Comparison of ENCODE assay signal across 1 cellular context in the genomic region with DNA sequence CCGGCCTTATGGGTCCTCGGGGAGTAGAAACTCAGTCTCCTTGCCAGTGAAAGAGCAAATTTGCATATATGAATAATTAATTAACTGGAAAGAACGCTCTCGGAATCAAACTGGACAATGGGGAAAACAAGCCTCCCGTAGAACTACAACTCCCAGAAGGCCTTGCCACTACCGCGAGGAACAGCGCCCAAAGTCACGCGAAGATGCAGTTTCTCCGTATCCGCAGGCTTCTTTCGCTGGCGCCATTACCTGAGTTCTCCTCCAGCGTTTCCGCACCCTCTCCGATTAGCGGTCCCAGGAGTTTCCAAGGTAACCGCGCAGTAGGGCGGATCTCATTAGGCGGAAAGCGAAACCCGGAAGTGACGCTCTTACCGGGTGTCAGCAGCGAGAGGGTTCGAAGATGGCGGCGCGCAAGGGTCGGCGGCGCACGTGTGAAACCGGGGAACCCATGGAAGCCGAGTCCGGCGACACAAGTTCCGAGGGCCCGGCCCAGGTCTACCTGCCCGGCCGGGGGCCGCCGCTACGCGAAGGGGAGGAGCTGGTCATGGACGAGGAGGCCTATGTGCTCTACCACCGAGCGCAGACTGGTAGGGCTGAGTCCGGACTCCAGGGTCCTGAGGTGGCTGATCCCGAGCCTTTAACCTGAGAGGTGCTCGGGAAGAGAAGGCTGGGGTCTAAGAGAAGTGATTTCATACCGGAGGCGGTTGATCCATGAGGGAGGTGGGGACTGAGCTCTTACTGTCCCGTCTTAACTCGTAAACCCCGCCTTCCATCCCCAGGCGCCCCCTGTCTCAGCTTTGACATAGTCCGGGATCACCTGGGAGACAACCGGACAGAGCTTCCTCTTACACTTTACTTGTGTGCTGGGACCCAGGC.
TF ChIP-seq lines count a peak whose summit lies in the region.

Gene GRWD1, plus strand, starts transcription at position 378 of the 876 bp plus-strand sequence. Its CDS starts 23 bp downstream, at position 401.

TF ChIP-seq in GM12878, 131 proteins besides CTCF, POLR2A, EP300 and RAD21 (continued from another document):
- no peak for TF ChIP-seq SKIL (IDR thresholded peaks at IDR 0.05; ENCODE audit: low read depth, poor library complexity, severe bottlenecking)
- TF ChIP-seq SP1 (IDR thresholded peaks at IDR 0.05; ENCODE audit: low read depth, low read length), result peak; percentile 10
- no peak for TF ChIP-seq MTA2 (IDR thresholded peaks at IDR 0.05; ENCODE audit: low read depth)
- TF ChIP-seq, protein P1, sequence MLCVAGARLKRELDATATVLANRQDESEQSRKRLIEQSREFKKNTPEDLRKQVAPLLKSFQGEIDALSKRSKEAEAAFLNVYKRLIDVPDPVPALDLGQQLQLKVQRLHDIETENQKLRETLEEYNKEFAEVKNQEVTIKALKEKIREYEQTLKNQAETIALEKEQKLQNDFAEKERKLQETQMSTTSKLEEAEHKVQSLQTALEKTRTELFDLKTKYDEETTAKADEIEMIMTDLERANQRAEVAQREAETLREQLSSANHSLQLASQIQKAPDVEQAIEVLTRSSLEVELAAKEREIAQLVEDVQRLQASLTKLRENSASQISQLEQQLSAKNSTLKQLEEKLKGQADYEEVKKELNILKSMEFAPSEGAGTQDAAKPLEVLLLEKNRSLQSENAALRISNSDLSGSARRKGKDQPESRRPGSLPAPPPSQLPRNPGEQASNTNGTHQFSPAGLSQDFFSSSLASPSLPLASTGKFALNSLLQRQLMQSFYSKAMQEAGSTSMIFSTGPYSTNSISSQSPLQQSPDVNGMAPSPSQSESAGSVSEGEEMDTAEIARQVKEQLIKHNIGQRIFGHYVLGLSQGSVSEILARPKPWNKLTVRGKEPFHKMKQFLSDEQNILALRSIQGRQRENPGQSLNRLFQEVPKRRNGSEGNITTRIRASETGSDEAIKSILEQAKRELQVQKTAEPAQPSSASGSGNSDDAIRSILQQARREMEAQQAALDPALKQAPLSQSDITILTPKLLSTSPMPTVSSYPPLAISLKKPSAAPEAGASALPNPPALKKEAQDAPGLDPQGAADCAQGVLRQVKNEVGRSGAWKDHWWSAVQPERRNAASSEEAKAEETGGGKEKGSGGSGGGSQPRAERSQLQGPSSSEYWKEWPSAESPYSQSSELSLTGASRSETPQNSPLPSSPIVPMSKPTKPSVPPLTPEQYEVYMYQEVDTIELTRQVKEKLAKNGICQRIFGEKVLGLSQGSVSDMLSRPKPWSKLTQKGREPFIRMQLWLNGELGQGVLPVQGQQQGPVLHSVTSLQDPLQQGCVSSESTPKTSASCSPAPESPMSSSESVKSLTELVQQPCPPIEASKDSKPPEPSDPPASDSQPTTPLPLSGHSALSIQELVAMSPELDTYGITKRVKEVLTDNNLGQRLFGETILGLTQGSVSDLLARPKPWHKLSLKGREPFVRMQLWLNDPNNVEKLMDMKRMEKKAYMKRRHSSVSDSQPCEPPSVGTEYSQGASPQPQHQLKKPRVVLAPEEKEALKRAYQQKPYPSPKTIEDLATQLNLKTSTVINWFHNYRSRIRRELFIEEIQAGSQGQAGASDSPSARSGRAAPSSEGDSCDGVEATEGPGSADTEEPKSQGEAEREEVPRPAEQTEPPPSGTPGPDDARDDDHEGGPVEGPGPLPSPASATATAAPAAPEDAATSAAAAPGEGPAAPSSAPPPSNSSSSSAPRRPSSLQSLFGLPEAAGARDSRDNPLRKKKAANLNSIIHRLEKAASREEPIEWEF (IDR thresholded peaks at IDR 0.05; ENCODE audit: insufficient replicate concordance, low read depth, low read length), result no peak
- peak; percentile 95 for TF ChIP-seq IKZF1 (conservative IDR thresholded peaks at IDR 0.05)
- TF ChIP-seq KAT2A (conservative IDR thresholded peaks at IDR 0.05; ENCODE audit: control insufficient read depth, low read depth, low read length), result no peak
- no peak for TF ChIP-seq ZBTB4 (CRISPR knock-in tag; IDR thresholded peaks at IDR 0.05)
- TF ChIP-seq MYC (IDR thresholded peaks at IDR 0.05; ENCODE audit: insufficient read depth, insufficient read length, insufficient replicate concordance, low read length, severe bottlenecking), result peak; percentile 88
- TF ChIP-seq KLF5 (IDR thresholded peaks at IDR 0.05; ENCODE audit: partially characterized antibody), result no peak
- TF ChIP-seq ZBED1 (IDR thresholded peaks at IDR 0.05; ENCODE audit: borderline replicate concordance), result peak; percentile 54; the same call in 1 of the 2 replicates
- TF ChIP-seq STAT3 (IDR thresholded peaks at IDR 0.05; ENCODE audit: low read depth, low read length), result no peak
- TF ChIP-seq ZNF24 (IDR thresholded peaks at IDR 0.05), result no peak
- TF ChIP-seq RUNX3 (IDR thresholded peaks at IDR 0.05; ENCODE audit: low read length), result peak; percentile 43
- TF ChIP-seq ZNF384 (IDR thresholded peaks at IDR 0.05; ENCODE audit: borderline replicate concordance, low read depth, low read length), result no peak
